ENCODE assay signal across 8 cellular contexts in the genomic region with DNA sequence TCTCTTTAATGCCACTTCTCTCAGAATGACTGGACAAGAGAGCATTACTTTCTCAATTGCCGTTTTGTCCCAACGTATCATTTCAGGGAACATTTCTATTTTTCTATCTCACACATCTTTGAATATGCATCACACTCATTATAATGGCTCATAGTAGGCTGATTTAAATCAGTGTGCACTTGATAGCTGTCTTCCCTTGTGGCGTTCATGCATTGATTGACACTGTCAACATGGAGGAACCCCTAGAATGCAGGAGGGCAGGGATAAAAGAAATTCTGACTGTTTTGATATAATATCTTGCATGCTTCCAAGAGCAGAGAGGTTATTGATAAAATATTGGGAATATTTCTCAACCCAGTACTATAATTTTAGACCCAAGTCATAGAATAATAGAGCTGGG.
"Had no signal": no experiment of that assay in that cellular context is flagged by ENCODE, and none has a peak within 500 bp of the region (broad histone marks: within the 10 kb centered on the region; RNA-seq: fewer than 3 reads in every experiment).

No MANE protein-coding gene starts in this region.

- H3K9me3 ChIP-seq: HAP-1 had no signal

- DNase-seq: GM23248, GOT3, H7, H9, HCEC 1CT, HFFc6 had no signal

- H2AFZ ChIP-seq: GM23248, GM23338 had no signal

- H3K27ac ChIP-seq: GM23248 had no signal

- H3K36me3 ChIP-seq: HAP-1 had no signal

- H3K9ac ChIP-seq: GM23248 had no signal

- H3K4me2 ChIP-seq: GM23338 had no signal

- H3K4me3 ChIP-seq: GM23248, GM23338, HAP-1 had no signal
